In the genomic region with DNA sequence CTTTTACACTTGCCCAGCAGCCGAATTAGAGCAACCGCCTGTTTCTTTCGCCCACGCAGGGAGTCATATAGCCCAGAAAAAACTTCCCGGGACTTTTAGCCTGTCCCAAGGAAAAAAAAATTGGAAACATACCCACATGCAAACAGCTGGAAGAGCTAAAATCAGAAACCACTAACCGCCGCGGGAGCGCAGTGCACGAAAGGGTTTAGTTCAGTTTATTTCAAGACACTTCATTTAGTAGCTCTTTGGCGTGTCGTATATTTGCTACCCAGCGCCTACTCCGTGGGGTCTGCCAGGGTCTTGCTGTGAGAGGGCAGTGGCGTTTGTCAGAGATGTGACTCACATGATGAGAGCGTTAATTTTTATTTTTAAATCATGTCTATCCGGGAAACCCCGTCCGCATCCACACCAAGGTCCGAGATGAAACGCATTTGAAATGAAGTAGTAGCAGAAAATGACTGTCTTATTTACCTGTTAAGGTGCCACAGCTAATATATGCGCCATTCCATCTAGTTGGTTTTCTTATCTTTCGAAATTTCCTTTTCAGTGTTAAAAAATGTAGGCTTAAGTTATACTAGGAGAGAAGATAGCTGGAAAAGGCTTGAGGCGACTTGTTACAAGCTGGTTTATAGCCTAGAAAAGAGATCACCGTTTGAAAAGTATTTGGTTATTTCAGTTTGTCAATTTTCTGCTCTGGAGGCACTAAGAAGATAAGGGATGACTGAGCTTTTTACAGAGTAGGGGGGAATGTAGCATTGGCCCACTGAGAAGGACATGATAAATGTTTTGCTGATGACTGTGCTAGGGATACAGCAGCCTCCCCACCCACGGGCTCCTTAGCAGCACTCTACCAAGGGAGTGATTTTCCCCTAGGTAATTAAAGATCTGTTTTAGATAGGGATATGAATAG, we compare ENCODE assay signal across 8 cellular contexts. TPM values are rescaled to one million over a fixed set of nuclear protein-coding genes. Genes with fewer than 3 reads are reported as not detected.
DNase-seq lines count a peak whose midpoint lies in the region; ATAC-seq and TF ChIP-seq lines count a peak whose summit lies in the region.

No MANE protein-coding gene starts in this region.

- POLR2A ChIA-PET in BJ (lab: Charles Lee) (interaction anchor here (0.6 to 0.7 kb wide), 4 partner anchors 36 to 488 kb away, joined by 3 to 10 read pairs (median 6); a partner anchor contains a TSS), HEK293 (lab: Yijun Ruan, JAX) (interaction anchor here (0.6 to 2.8 kb wide), 4 partner anchors 13 to 1244 kb away, joined by 4 to 17 read pairs (median 5); no protein-coding TSS in a partner anchor)
- POLR2A ChIA-PET in activated CD4-positive, alpha-beta T cell treated with anti-CD3 and anti-CD28 coated beads, Interleukin-2, amount 10 ng/mL, durations not matched to agents 7 days and 5 days (lab: Charles Lee) = interaction anchor here (0.5 kb wide), 1 partner anchor 100 kb away, joined by 5 read pairs; no protein-coding TSS in a partner anchor

- H3K9me3 ChIP-seq in HEK293 (ENCODE audit: control insufficient read depth, insufficient read depth, low read depth, low read length) = no peaks in the 10 kb centered on the region

- peaks cover 18% of the 10 kb centered on the region for H3K36me3 Mint-ChIP-seq in activated CD4-positive, alpha-beta T cell treated with anti-CD3 and anti-CD28 coated beads, Interleukin-2, amount 10 ng/mL, durations not matched to agents 7 days and 5 days (ENCODE audit: low read depth)
- H3K36me3 Mint-ChIP-seq in progenitor cell of endocrine pancreas (ENCODE audit: insufficient read depth) = peaks cover 21% of the 10 kb centered on the region

- no peak for TF ChIP-seq CTCF in BJ (IDR thresholded peaks at IDR 0.05; ENCODE audit: insufficient read depth, low read depth, low read length)
- TF ChIP-seq CTCF in HEK293 (tag by site-specific recombination; IDR thresholded peaks at IDR 0.05) = no peak
- no peak for TF ChIP-seq CTCF in progenitor cell of endocrine pancreas (IDR thresholded peaks at IDR 0.05; ENCODE audit: unreplicated experiment)

- H3K9me3 Mint-ChIP-seq in activated CD4-positive, alpha-beta T cell treated with anti-CD3 and anti-CD28 coated beads, Interleukin-2, amount 10 ng/mL, durations not matched to agents 7 days and 5 days = no peaks in the 10 kb centered on the region
- no peaks in the 10 kb centered on the region for H3K9me3 Mint-ChIP-seq in progenitor cell of endocrine pancreas (ENCODE audit: low read depth)

- peak overlapping the region; percentile 93 for H3K4me3 ChIP-seq in BJ (ENCODE audit: low read depth, low read length)
- peak overlapping the region; percentile 88 for H3K4me3 ChIP-seq in HEK293 (ENCODE audit: low read depth, low read length)

- H3K4me1 ChIP-seq in HEK293 (ENCODE audit: control insufficient read depth, insufficient read depth, low read length) = no peaks in the 10 kb centered on the region

- H3K27ac ChIP-seq in HEK293 (ENCODE audit: extremely low read depth, low read depth, low read length) = no peak overlapping the region

- no peaks in the 10 kb centered on the region for H3K27me3 ChIP-seq in BJ (ENCODE audit: control insufficient read depth, insufficient read depth, low read length)

- peaks cover 36% of the 10 kb centered on the region for H3K27me3 Mint-ChIP-seq in activated CD4-positive, alpha-beta T cell treated with anti-CD3 and anti-CD28 coated beads, Interleukin-2, amount 10 ng/mL, durations not matched to agents 7 days and 5 days
- peaks cover 3% of the 10 kb centered on the region for H3K27me3 Mint-ChIP-seq in progenitor cell of endocrine pancreas

- peak overlapping the region; percentile 77 for H3K27ac Mint-ChIP-seq in activated CD4-positive, alpha-beta T cell treated with anti-CD3 and anti-CD28 coated beads, Interleukin-2, amount 10 ng/mL, durations not matched to agents 7 days and 5 days
- H3K27ac Mint-ChIP-seq in progenitor cell of endocrine pancreas = peak overlapping the region; percentile 96

- H3K36me3 ChIP-seq in BJ (ENCODE audit: control insufficient read depth, insufficient read depth, low read length) (peaks cover 7% of the 10 kb centered on the region), HEK293 (ENCODE audit: control insufficient read depth in 2 of 2, insufficient read depth in 1 of 2, low read length in 2 of 2) (peaks cover 0 to 33% of the 10 kb centered on the region in 2 experiments; a peak in 1 of 3 replicates)

- CTCF ChIA-PET in BJ (lab: Yijun Ruan, JAX) (interaction anchor here (0.7 to 1.3 kb wide), 4 partner anchors 26 to 219 kb away, joined by 3 to 5 read pairs (median 4); no protein-coding TSS in a partner anchor), HEK293 (lab: Yijun Ruan, JAX) (interaction anchor here (0.5 kb wide), 1 partner anchor 269 kb away, joined by 3 read pairs; no protein-coding TSS in a partner anchor)
- CTCF ChIA-PET in activated CD4-positive, alpha-beta T cell treated with anti-CD3 and anti-CD28 coated beads, Interleukin-2, amount 10 ng/mL, durations not matched to agents 7 days and 5 days (lab: Charles Lee) = interaction anchor here (0.6 kb wide), 2 partner anchors 28 to 123 kb away, joined by 3 to 6 read pairs; no protein-coding TSS in a partner anchor

- peaks cover 25% of the 10 kb centered on the region for H3K4me1 Mint-ChIP-seq in activated CD4-positive, alpha-beta T cell treated with anti-CD3 and anti-CD28 coated beads, Interleukin-2, amount 10 ng/mL, durations not matched to agents 7 days and 5 days
- peaks cover 61% of the 10 kb centered on the region for H3K4me1 Mint-ChIP-seq in progenitor cell of endocrine pancreas (ENCODE audit: low read depth)

- DNase-seq in BJ (ENCODE audit: low read depth) (no peak), foreskin melanocyte (peak; percentile 36), progenitor cell of endocrine pancreas (ENCODE audit: low spot score, unreplicated experiment) (no peak)
- DNase-seq in activated CD4-positive, alpha-beta T cell treated with anti-CD3 and anti-CD28 coated beads, Interleukin-2, amount 10 ng/mL, durations not matched to agents 7 days and 5 days = no peak
- DNase-seq in stimulated activated CD8-positive, alpha-beta memory T cell treated with anti-CD3 and anti-CD28 coated beads, Interleukin-4, amount 100 ng/mL, for 48 hours = no peak

- ATAC-seq in HG03565 (IDR thresholded peaks at IDR 0.05; ENCODE audit: unreplicated experiment) (no peak), HG02885 (IDR thresholded peaks at IDR 0.05; ENCODE audit: poor library complexity, unreplicated experiment) (no peak)

- peak overlapping the region; percentile 78 for H3K4me3 Mint-ChIP-seq in activated CD4-positive, alpha-beta T cell treated with anti-CD3 and anti-CD28 coated beads, Interleukin-2, amount 10 ng/mL, durations not matched to agents 7 days and 5 days
- H3K4me3 Mint-ChIP-seq in progenitor cell of endocrine pancreas (ENCODE audit: low read depth) = peak overlapping the region; percentile 94

TF ChIP-seq in HEK293, 187 proteins besides CTCF, POLR2A, EP300 and RAD21 (continues in another document):
- TF ChIP-seq ZNF626 (tag by site-specific recombination; IDR thresholded peaks at IDR 0.05) (no peak), SP7 (tag by site-specific recombination; IDR thresholded peaks at IDR 0.05) (peak; percentile 31; the same call in 1 of the 2 replicates), ZNF426 (tag by site-specific recombination; IDR thresholded peaks at IDR 0.05) (no peak), OSR2 (tag by site-specific recombination; IDR thresholded peaks at IDR 0.05) (no peak), ZNF266 (tag by site-specific recombination; IDR thresholded peaks at IDR 0.05; ENCODE audit: low read depth) (no peak), ZNF600 (tag by site-specific recombination; IDR thresholded peaks at IDR 0.05) (no peak), YY2 (tag by site-specific recombination; IDR thresholded peaks at IDR 0.05) (no peak), ZNF792 (tag by site-specific recombination; IDR thresholded peaks at IDR 0.05) (no peak), ZNF670 (tag by site-specific recombination; IDR thresholded peaks at IDR 0.05; ENCODE audit: low read depth) (no peak), ZNF76 (tag by site-specific recombination; IDR thresholded peaks at IDR 0.05; ENCODE audit: borderline replicate concordance, low read depth) (no peak), GLIS1 (tag by site-specific recombination; IDR thresholded peaks at IDR 0.05) (no peak), ZNF596 (tag by site-specific recombination; IDR thresholded peaks at IDR 0.05) (no peak), ZNF621 (tag by site-specific recombination; IDR thresholded peaks at IDR 0.05) (no peak)
- TF ChIP-seq, protein P1, sequence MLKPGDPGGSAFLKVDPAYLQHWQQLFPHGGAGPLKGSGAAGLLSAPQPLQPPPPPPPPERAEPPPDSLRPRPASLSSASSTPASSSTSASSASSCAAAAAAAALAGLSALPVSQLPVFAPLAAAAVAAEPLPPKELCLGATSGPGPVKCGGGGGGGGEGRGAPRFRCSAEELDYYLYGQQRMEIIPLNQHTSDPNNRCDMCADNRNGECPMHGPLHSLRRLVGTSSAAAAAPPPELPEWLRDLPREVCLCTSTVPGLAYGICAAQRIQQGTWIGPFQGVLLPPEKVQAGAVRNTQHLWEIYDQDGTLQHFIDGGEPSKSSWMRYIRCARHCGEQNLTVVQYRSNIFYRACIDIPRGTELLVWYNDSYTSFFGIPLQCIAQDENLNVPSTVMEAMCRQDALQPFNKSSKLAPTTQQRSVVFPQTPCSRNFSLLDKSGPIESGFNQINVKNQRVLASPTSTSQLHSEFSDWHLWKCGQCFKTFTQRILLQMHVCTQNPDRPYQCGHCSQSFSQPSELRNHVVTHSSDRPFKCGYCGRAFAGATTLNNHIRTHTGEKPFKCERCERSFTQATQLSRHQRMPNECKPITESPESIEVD (tag by site-specific recombination; IDR thresholded peaks at IDR 0.05) = peak; percentile 56
- TF ChIP-seq, protein P2, sequence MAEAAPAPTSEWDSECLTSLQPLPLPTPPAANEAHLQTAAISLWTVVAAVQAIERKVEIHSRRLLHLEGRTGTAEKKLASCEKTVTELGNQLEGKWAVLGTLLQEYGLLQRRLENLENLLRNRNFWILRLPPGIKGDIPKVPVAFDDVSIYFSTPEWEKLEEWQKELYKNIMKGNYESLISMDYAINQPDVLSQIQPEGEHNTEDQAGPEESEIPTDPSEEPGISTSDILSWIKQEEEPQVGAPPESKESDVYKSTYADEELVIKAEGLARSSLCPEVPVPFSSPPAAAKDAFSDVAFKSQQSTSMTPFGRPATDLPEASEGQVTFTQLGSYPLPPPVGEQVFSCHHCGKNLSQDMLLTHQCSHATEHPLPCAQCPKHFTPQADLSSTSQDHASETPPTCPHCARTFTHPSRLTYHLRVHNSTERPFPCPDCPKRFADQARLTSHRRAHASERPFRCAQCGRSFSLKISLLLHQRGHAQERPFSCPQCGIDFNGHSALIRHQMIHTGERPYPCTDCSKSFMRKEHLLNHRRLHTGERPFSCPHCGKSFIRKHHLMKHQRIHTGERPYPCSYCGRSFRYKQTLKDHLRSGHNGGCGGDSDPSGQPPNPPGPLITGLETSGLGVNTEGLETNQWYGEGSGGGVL (tag by site-specific recombination; IDR thresholded peaks at IDR 0.05) = no peak

RNA-seq across cellular contexts. Expression of a gene that starts 1.7 kb away (rescaled TPM):
- 26.7 and 27.5 TPM in 2 replicates for polyA plus RNA-seq in BJ (2011; rRNA removed)
- polyA minus RNA-seq in BJ (2011; rRNA and poly(A)+ RNA removed) = 13.9 and 34.7 TPM in 2 replicates
- 1 to 10 TPM; 4.7 to 4.8 TPM for total RNA-seq in activated CD4-positive, alpha-beta T cell treated with anti-CD3 and anti-CD28 coated beads, Interleukin-2, amount 10 ng/mL, durations not matched to agents 7 days and 5 days
- total RNA-seq in progenitor cell of endocrine pancreas = 111 and 119 TPM in 2 replicates

Comparison
In these comparisons a context has a peak if more than half of its experiments do, and no peak if none do; other contexts are left out.
1. RNA of a gene that starts 1.7 kb away (total RNA-seq): 111 to 119 TPM in progenitor cell of endocrine pancreas; 4.7 to 4.8 TPM in activated CD4-positive, alpha-beta T cell treated with anti-CD3 and anti-CD28 coated beads, Interleukin-2, amount 10 ng/mL, durations not matched to agents 7 days and 5 days; every median in the first group is over 10 times any median in the second.